In the genomic region with DNA sequence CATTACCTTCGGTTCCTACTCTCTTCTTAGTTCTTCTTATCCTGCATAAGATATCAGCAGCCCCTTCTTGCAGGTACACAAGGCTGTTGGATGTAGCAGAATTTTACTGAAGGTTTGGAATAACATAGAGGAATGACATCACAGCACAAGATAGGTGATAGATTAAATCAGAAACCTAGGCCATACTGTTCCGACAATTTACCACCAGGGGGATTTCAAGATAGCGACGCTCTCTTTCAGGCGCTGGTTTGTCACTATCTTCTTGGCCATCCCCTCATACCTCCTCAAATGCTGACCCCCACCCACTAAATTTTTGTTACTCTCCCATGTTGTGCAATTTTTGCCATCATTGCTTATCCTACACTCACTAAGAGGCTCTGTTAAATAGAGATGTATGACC, we compare ENCODE assay signal across 11 cellular contexts. TPM values are rescaled to one million over a fixed set of nuclear protein-coding genes. Genes with fewer than 3 reads are reported as not detected.
A peak's percentile ranks its signal among the peaks of the same experiment; 100 is the strongest.
DNase-seq lines count a peak whose midpoint lies in the region; ATAC-seq and TF ChIP-seq lines count a peak whose summit lies in the region.
"Had no signal": no experiment of that assay in that cellular context is flagged by ENCODE, and none has a peak within 500 bp of the region (broad histone marks: within the 10 kb centered on the region; RNA-seq: fewer than 3 reads in every experiment).

No MANE protein-coding gene starts in this region.

- H3K27ac ChIP-seq in 22Rv1 (peak overlapping the region; percentile 78), Panc1 (ENCODE audit: low read length) (no peak overlapping the region), foreskin keratinocyte (no peak overlapping the region)

- BruUV-seq in Panc1 (replicated peaks; lab: Mats Ljungman, UMichigan), result no TSS peak

- intact Hi-C loops in Panc1 (cut with micrococcal nuclease; ENCODE audit: unreplicated experiment), result loop anchor here (5.0 kb wide), 1 partner anchor 41 kb away; no protein-coding TSS in a partner anchor

- ATAC-seq in Panc1 (no peak), foreskin keratinocyte (no peak), GM21447 (IDR thresholded peaks at IDR 0.05; ENCODE audit: unreplicated experiment) (no peak), GM21723 (IDR thresholded peaks at IDR 0.05; ENCODE audit: unreplicated experiment) (no peak)

- no peaks in the 10 kb centered on the region for H3K36me3 ChIP-seq in Panc1 (ENCODE audit: control insufficient read depth, insufficient read depth, low read length)

- no peak for DNase-seq in GM10266 (ENCODE audit: extremely low spot score)
- DNase-seq in Panc1 (ENCODE audit: low read depth, low spot score), result no peak
- no peak for DNase-seq in foreskin keratinocyte
- no peak for DNase-seq in central memory CD4-positive, alpha-beta T cell
- no peak for DNase-seq in activated CD4-positive, CD25-positive, alpha-beta regulatory T cell (lab: John Stamatoyannopoulos, UW)
- DNase-seq: effector memory CD4-positive, alpha-beta T cell; kidney had no signal

- POLR2A ChIA-PET in Panc1 (lab: Charles Lee), result no interaction called here

- in situ Hi-C loops in Panc1 (cut with HindIII; ENCODE audit: low pct_unique_long_range_greater_than_20kb, low sequenced_read_pairs), result no loop called here

- H3K4me3 ChIP-seq in Panc1 (ENCODE audit: low read depth in 2 of 2, low read length in 2 of 2), result no peak overlapping the region

- H3K27me3 ChIP-seq in Panc1 (ENCODE audit: control insufficient read depth, insufficient read depth, low read length) (peaks cover 56% of the 10 kb centered on the region), foreskin keratinocyte (peaks cover 40% of the 10 kb centered on the region)

- TF ChIP-seq CTCF in 22Rv1 (IDR thresholded peaks at IDR 0.05), result peak; percentile 44
- peak; percentile 20 for TF ChIP-seq CTCF in GM10266 (IDR thresholded peaks at IDR 0.05; ENCODE audit: control insufficient read depth, insufficient read depth, low read depth, missing control alignments)
- peak; percentile 64 for TF ChIP-seq CTCF in Panc1 (IDR thresholded peaks at IDR 0.05)
- TF ChIP-seq CTCF in foreskin keratinocyte (conservative IDR thresholded peaks at IDR 0.05), result peak; percentile 27

- H3K4me1 ChIP-seq in Panc1 (ENCODE audit: control insufficient read depth, insufficient read depth, low read length), result peaks cover 10% of the 10 kb centered on the region
- peaks cover 3% of the 10 kb centered on the region for H3K4me1 ChIP-seq in foreskin keratinocyte

- CTCF ChIA-PET in Panc1 (lab: Charles Lee), result no interaction called here

- H3K9me3 ChIP-seq in Panc1 (ENCODE audit: control insufficient read depth, insufficient read depth, low read depth, low read length), result no peaks in the 10 kb centered on the region

RNA-seq across cellular contexts. Expression of a gene that starts 3.5 kb away (rescaled TPM):
- total RNA-seq in Panc1 (2021; ENCODE audit: unreplicated experiment) (not detected), foreskin keratinocyte (0.03 and 0.11 TPM in 2 replicates)
- not detected for polyA plus RNA-seq in Panc1 (2012; ENCODE audit: insufficient read length)
- polyA plus RNA-seq in foreskin keratinocyte, result 0.02 and 0.04 TPM in 2 replicates
- total RNA-seq: NCI-H460 had no signal

RNA-seq across cellular contexts. Expression of a gene that starts 20.9 kb away (rescaled TPM):
- 14.8 TPM for total RNA-seq in Panc1 (2021; ENCODE audit: unreplicated experiment)
- polyA plus RNA-seq in Panc1 (2012; ENCODE audit: insufficient read length), result 4.9 TPM
- 10.2 and 11.3 TPM in 2 replicates for total RNA-seq in foreskin keratinocyte
- 2.1 and 2.9 TPM in 2 replicates for polyA plus RNA-seq in foreskin keratinocyte
